In the genomic region with DNA sequence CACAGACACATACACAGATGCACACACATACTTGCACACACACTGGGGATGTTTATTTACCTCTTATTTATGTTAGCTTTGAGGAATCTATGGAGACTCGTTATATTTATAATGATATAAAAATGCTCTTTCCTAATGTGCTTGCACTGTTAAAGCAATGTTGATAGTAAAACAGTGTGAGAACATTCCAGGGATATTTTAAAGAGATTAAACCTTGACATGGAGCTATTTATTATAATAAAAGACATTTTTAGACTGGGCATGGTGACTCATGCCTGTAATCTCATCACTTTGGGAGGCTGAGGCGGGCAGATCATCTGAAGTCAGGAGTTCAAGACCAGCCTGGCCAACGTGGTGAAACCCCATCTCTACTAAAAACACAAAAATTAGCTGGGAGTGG, we compare ENCODE assay signal across 14 cellular contexts.
"Had no signal": no experiment of that assay in that cellular context is flagged by ENCODE, and none has a peak within 500 bp of the region (broad histone marks: within the 10 kb centered on the region; RNA-seq: fewer than 3 reads in every experiment).

No MANE protein-coding gene starts in this region.

- DNase-seq: activated CD4-positive, alpha-beta T cell treated with anti-CD3 and anti-CD28 coated beads, Interleukin-2, amount 50 U/mL, for 4 hours; activated gamma-delta T cell treated with Interleukin-2 at 50 U/mL for 16 hours; activated T-cell treated with anti-CD3 and anti-CD28 coated beads, Interleukin-2, amount 50 U/mL, for 72 hours; amygdala; effector CD4-positive, alpha-beta T cell; left cardiac atrium; natural killer cell; pancreas; sigmoid colon; stimulated activated naive CD4-positive, alpha-beta T cell; SW 1271; T-helper 2 cell; upper lobe of right lung had no signal

- H3K36me3 ChIP-seq: pancreas, sigmoid colon, upper lobe of right lung had no signal

- ATAC-seq: activated naive CD4-positive, alpha-beta T cell treated with anti-CD3 and anti-CD28 coated beads, Interleukin-2, amount 50 U/mL, for 72 hours; activated T-cell treated with anti-CD3 and anti-CD28 coated beads, Interleukin-2, amount 50 U/mL, for 72 hours; natural killer cell; upper lobe of right lung had no signal

- H3K27me3 ChIP-seq: pancreas, sigmoid colon, upper lobe of right lung had no signal

- H3K4me1 ChIP-seq: pancreas, upper lobe of right lung had no signal

- H3K27ac ChIP-seq: pancreas, sigmoid colon, upper lobe of right lung had no signal

- H3K9me3 ChIP-seq: pancreas, sigmoid colon, upper lobe of right lung had no signal

- H3K4me3 ChIP-seq: pancreas, sigmoid colon, upper lobe of right lung had no signal
